Comparison of ENCODE assay signal across 12 cellular contexts in genomic region chr10:113061054-113061430, GRCh38.
A peak's percentile ranks its signal among the peaks of the same experiment; 100 is the strongest.
DNase-seq lines count a peak whose midpoint lies in the region; ATAC-seq and TF ChIP-seq lines count a peak whose summit lies in the region.
"Had no signal": no experiment of that assay in that cellular context is flagged by ENCODE, and none has a peak within 500 bp of the region (broad histone marks: within the 10 kb centered on the region; RNA-seq: fewer than 3 reads in every experiment).

No MANE protein-coding gene starts in this region.

- H2BK5ac ChIP-seq in IMR-90 (ENCODE audit: low read depth, low read length, poor library complexity, severe bottlenecking), result no peak overlapping the region

- dilution Hi-C loops in IMR-90 (cut with HindIII; ENCODE audit: low sequenced_read_pairs, unreplicated experiment), result no loop called here

- no peak overlapping the region for H4K91ac ChIP-seq in IMR-90 (ENCODE audit: insufficient read depth, low read depth, low read length)

- H3K27me3 ChIP-seq in IMR-90 (ENCODE audit: control insufficient read depth, insufficient read depth, low read length) (no peaks in the 10 kb centered on the region), esophagus (ENCODE audit: control insufficient read depth in 1 of 2, insufficient read depth in 2 of 2, low read length in 2 of 2) (no peaks in the 10 kb centered on the region), muscle layer of duodenum (ENCODE audit: low read depth, low read length) (no peaks in the 10 kb centered on the region), testis (no peaks in the 10 kb centered on the region), BE2C (no peaks in the 10 kb centered on the region)

- 0 out of 2 replicates have a peak overlapping the region, but pooled peaks have one; percentile 18 for H2AK5ac ChIP-seq in IMR-90 (ENCODE audit: low read depth, low read length)

- no peak overlapping the region for H3K56ac ChIP-seq in IMR-90 (ENCODE audit: extremely low read depth, insufficient read depth, low read length)

- no peak overlapping the region for H4K5ac ChIP-seq in IMR-90 (ENCODE audit: low read depth, low read length)

- peaks cover 7% of the 10 kb centered on the region; the same call in 1 of the 2 replicates for H4K20me1 ChIP-seq in IMR-90 (ENCODE audit: insufficient read depth, low read length)

- whole genome bisulfite sequencing in IMR-90 (ENCODE audit: extremely low coverage in 2 of 2, insufficient read length in 1 of 2), 2 experiments, result 100% methylated on average over 1 of the region's 7 CpGs; no CpG with 5 or more reads in 1 of the 2 experiments
- 73 to 83% methylated on average over 7 of the region's 7 CpGs for WGBS in esophagus, 2 donors
- 58 to 71% methylated on average over 7 of the region's 7 CpGs for WGBS in testis, 2 donors

- H2BK15ac ChIP-seq in IMR-90 (ENCODE audit: low read depth, low read length), result no peak overlapping the region

- H3K79me1 ChIP-seq in IMR-90 (ENCODE audit: low read depth in 1 of 2, low read length in 2 of 2), result peaks cover 44 to 88% of the 10 kb centered on the region in 2 experiments

- ATAC-seq in IMR-90 (ENCODE audit: low read depth), result no peak
- ATAC-seq in left colon, result no peak

- no peak for TF ChIP-seq RAD21 in IMR-90 (IDR thresholded peaks at IDR 0.05; ENCODE audit: low read length)

- H3K9me3 ChIP-seq in IMR-90 (ENCODE audit: control insufficient read depth, insufficient read depth, low read length) (no peaks in the 10 kb centered on the region), esophagus (ENCODE audit: control insufficient read depth in 2 of 2, insufficient read depth in 1 of 2, low read depth in 1 of 2, low read length in 1 of 2) (no peaks in the 10 kb centered on the region), muscle layer of duodenum (ENCODE audit: control insufficient read depth in 1 of 2, low read length in 2 of 2) (no peaks in the 10 kb centered on the region), testis (no peaks in the 10 kb centered on the region), BE2C (no peaks in the 10 kb centered on the region)

- in situ Hi-C loops in IMR-90 (cut with MboI; ENCODE audit: low sequenced_read_pairs), result no loop called here

- H3K27ac ChIP-seq in IMR-90 (ENCODE audit: insufficient read depth, low read length), result no peak overlapping the region
- peak overlapping the region; percentile 40 to 51 for H3K27ac ChIP-seq in esophagus (ENCODE audit: low read depth in 2 of 2, low read length in 1 of 2)
- H3K27ac ChIP-seq in muscle layer of duodenum (ENCODE audit: low read length), result peak overlapping the region; percentile 58
- peak overlapping the region; percentile 73 to 86 for H3K27ac ChIP-seq in testis

- intact Hi-C loops in IMR-90 (cut with micrococcal nuclease), result no loop called here
- intact Hi-C loops in testis (cut with DNase I; ENCODE audit: low total_unique reads), result no loop called here
- intact Hi-C loops in left colon (cut with DNase I, micrococcal nuclease), result no loop called here

- H2BK120ac ChIP-seq in IMR-90 (ENCODE audit: low read depth, low read length), result no peak overlapping the region

- H3K9ac ChIP-seq in IMR-90 (ENCODE audit: low read depth, low read length), result no peak overlapping the region

- TF ChIP-seq CTCF in IMR-90 (conservative IDR thresholded peaks at IDR 0.05; ENCODE audit: low read depth, low read length) (no peak), testis (IDR thresholded peaks at IDR 0.05) (no peak), BE2C (IDR thresholded peaks at IDR 0.05; ENCODE audit: low read depth, low read length) (no peak)

- DNase-seq in IMR-90, result no peak
- no peak for DNase-seq in testis
- DNase-seq in H4 (ENCODE audit: low spot score), result no peak
- DNase-seq in D341Med (ENCODE audit: low spot score), result no peak
- no peak for DNase-seq in left colon
- DNase-seq in BE2C, result no peak
- DNase-seq: activated naive CD4-positive, alpha-beta T cell treated with anti-CD3 and anti-CD28 coated beads, Interleukin-2, amount 10 ng/mL, durations not matched to agents 7 days and 5 days; NCI-H146; NCI-H524 treated with DMSO at 0.1 percent for 48 hours; SHP77 treated with DMSO at 0.1 percent for 48 hours had no signal

- TF ChIP-seq POLR2A in IMR-90 (IDR thresholded peaks at IDR 0.05; ENCODE audit: low read depth, low read length) (no peak), testis (IDR thresholded peaks at IDR 0.05) (no peak)

- peak overlapping the region in 1 of 2 experiments; percentile 83; a peak in 1 of 4 replicates for H4K8ac ChIP-seq in IMR-90 (ENCODE audit: low read depth in 2 of 2, low read length in 2 of 2)

- no peak overlapping the region for H3K14ac ChIP-seq in IMR-90 (replicated peaks; ENCODE audit: low read depth, low read length)

- H3K9me1 ChIP-seq in IMR-90 (ENCODE audit: insufficient read depth, low read length), result peaks cover 16% of the 10 kb centered on the region

- no peak overlapping the region for H3K23ac ChIP-seq in IMR-90 (ENCODE audit: low read depth, low read length)

- no peak overlapping the region for H2AFZ ChIP-seq in IMR-90 (replicated peaks; ENCODE audit: low read length, poor library complexity)

- no peak overlapping the region for H3K4me2 ChIP-seq in IMR-90 (ENCODE audit: low read depth, low read length)

- H3K4me3 ChIP-seq in IMR-90 (ENCODE audit: insufficient read depth, low read depth, low read length) (no peak overlapping the region), esophagus (ENCODE audit: low read depth in 1 of 2, low read length in 2 of 2) (no peak overlapping the region), muscle layer of duodenum (ENCODE audit: low read depth in 1 of 2, low read length in 2 of 2) (no peak overlapping the region), testis (no peak overlapping the region), BE2C (ENCODE audit: low read depth, low read length) (no peak overlapping the region)

- POLR2A ChIA-PET in IMR-90 (lab: Charles Lee; ENCODE audit: unreplicated experiment), result no interaction called here

- H2AK9ac ChIP-seq in IMR-90 (replicated peaks; ENCODE audit: low read depth, low read length, poor library complexity), result no peak overlapping the region

- CTCF ChIA-PET in IMR-90 (lab: Yijun Ruan, JAX), result interaction anchor here (0.6 to 0.7 kb wide), 2 partner anchors 32 to 78 kb away, joined by 3 read pairs; no protein-coding TSS in a partner anchor

- H2BK20ac ChIP-seq in IMR-90 (ENCODE audit: low read depth, low read length), result no peak overlapping the region

- H3K4ac ChIP-seq in IMR-90 (ENCODE audit: low read depth, low read length), result peak overlapping the region; percentile 22; the same call in 1 of the 2 replicates

- no TSS peak for BruUV-seq in IMR-90 (replicated peaks; lab: Mats Ljungman, UMichigan)

- peaks cover 2% of the 10 kb centered on the region for H3K36me3 ChIP-seq in IMR-90 (ENCODE audit: control insufficient read depth, insufficient read depth, low read length)
- no peaks in the 10 kb centered on the region for H3K36me3 ChIP-seq in esophagus (ENCODE audit: control insufficient read depth in 2 of 2, insufficient read depth in 2 of 2, low read length in 1 of 2)
- no peaks in the 10 kb centered on the region for H3K36me3 ChIP-seq in muscle layer of duodenum (ENCODE audit: control insufficient read depth in 1 of 2, insufficient read depth in 2 of 2, low read length in 2 of 2)
- H3K36me3 ChIP-seq in testis (ENCODE audit: low read depth, missing control alignments), result no peaks in the 10 kb centered on the region
- H3K36me3 ChIP-seq in BE2C, result peaks cover 3% of the 10 kb centered on the region; the same call in 1 of the 2 replicates

- H3K4me1 ChIP-seq in IMR-90 (ENCODE audit: control insufficient read depth, insufficient read depth, low read length) (peaks cover 37% of the 10 kb centered on the region), esophagus (ENCODE audit: control insufficient read depth in 2 of 2, insufficient read depth in 2 of 2, low read length in 1 of 2) (no peaks in the 10 kb centered on the region), muscle layer of duodenum (ENCODE audit: control insufficient read depth in 1 of 2, insufficient read depth in 2 of 2, low read length in 2 of 2) (peaks cover 39 to 45% of the 10 kb centered on the region in 2 donors), testis (peaks cover 39% of the 10 kb centered on the region), BE2C (peaks cover 33% of the 10 kb centered on the region)

- H3K18ac ChIP-seq in IMR-90 (ENCODE audit: low read depth, low read length), result no peak overlapping the region

TF ChIP-seq in IMR-90, 13 proteins besides CTCF, POLR2A, EP300 and RAD21:
- TF ChIP-seq CEBPB (IDR thresholded peaks at IDR 0.05; ENCODE audit: low read depth, low read length), result no peak
- TF ChIP-seq NFE2L2 (IDR thresholded peaks at IDR 0.05; ENCODE audit: low read depth, low read length), result no peak
- no peak for TF ChIP-seq ELK1 (IDR thresholded peaks at IDR 0.05; ENCODE audit: borderline replicate concordance, low read depth, low read length)
- TF ChIP-seq MXI1 (IDR thresholded peaks at IDR 0.05; ENCODE audit: borderline replicate concordance, low read depth, low read length), result no peak
- no peak for TF ChIP-seq RFX5 (IDR thresholded peaks at IDR 0.05; ENCODE audit: low read depth, low read length)
- TF ChIP-seq USF2 (IDR thresholded peaks at IDR 0.05; ENCODE audit: low read depth, low read length), result no peak
- TF ChIP-seq RCOR1 (IDR thresholded peaks at IDR 0.05; ENCODE audit: insufficient replicate concordance, low read length), result no peak
- TF ChIP-seq CHD1 (IDR thresholded peaks at IDR 0.05; ENCODE audit: low read depth, low read length), result no peak
- no peak for TF ChIP-seq MAZ (IDR thresholded peaks at IDR 0.05; ENCODE audit: borderline replicate concordance, low read depth, low read length)
- no peak for TF ChIP-seq FOS (IDR thresholded peaks at IDR 0.05; ENCODE audit: low read depth, low read length)
- no peak for TF ChIP-seq BHLHE40 (IDR thresholded peaks at IDR 0.05; ENCODE audit: low read depth, low read length)
- no peak for TF ChIP-seq SMC3 (IDR thresholded peaks at IDR 0.05; ENCODE audit: low read depth, low read length)
